14 cellular contexts compared by ENCODE assay signal in the genomic region with DNA sequence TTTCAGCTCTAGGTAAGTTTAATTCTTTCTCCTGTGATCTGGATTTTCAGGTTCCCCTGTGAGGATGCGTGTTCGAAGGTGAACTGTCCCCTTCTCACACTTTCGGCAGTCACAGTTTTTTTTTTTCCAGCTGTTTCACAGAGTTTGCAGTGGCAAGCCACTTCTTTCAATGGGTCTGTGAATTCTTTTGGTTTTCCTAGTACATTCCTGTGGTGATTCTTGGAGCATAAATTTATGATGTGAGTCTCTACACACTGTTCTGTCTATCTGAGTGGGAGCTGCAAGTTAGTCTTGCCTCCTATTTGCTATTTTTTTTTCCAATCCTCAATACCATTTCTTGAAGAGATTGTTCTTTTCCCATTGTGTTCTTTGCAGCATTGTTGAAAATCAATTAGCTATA.
"Had no signal": no experiment of that assay in that cellular context is flagged by ENCODE, and none has a peak within 500 bp of the region (broad histone marks: within the 10 kb centered on the region; RNA-seq: fewer than 3 reads in every experiment).

No MANE protein-coding gene starts in this region.

- H3K9me3 ChIP-seq: ovary, sigmoid colon, vagina had no signal

- H3K4me3 ChIP-seq: coronary artery, hepatocyte, left ventricle myocardium inferior, ovary, sigmoid colon, tibial artery, vagina had no signal

- ATAC-seq: esophagus mucosa had no signal

- H3K4me1 ChIP-seq: left ventricle myocardium inferior, sigmoid colon, tibial artery, vagina had no signal

- H3K27me3 ChIP-seq: hepatocyte, ovary, sigmoid colon, tibial artery, vagina had no signal

- DNase-seq: activated CD4-positive, CD25-positive, alpha-beta regulatory T cell treated with anti-CD3 and anti-CD28 coated beads, Interleukin-2, amount 50 U/mL, for 72 hours; activated naive CD4-positive, alpha-beta T cell; activated T-cell treated with anti-CD3 and anti-CD28 coated beads for 4 hours; aorta; kidney; left ventricle myocardium inferior; ovary; sigmoid colon; tibial artery had no signal

- H3K4me3 Mint-ChIP-seq: stimulated activated memory B cell treated with anti-CD40 and anti-IgM and Interleukin-4, amounts not matched to agents 10 μg/mL and 1 μg/mL and 100 μg/mL, for 72 hours had no signal

- H3K27ac Mint-ChIP-seq: stimulated activated memory B cell treated with anti-CD40 and anti-IgM and Interleukin-4, amounts not matched to agents 10 μg/mL and 1 μg/mL and 100 μg/mL, for 72 hours had no signal

- H3K36me3 Mint-ChIP-seq: stimulated activated memory B cell treated with anti-CD40 and anti-IgM and Interleukin-4, amounts not matched to agents 10 μg/mL and 1 μg/mL and 100 μg/mL, for 72 hours had no signal

- H3K27me3 Mint-ChIP-seq: stimulated activated memory B cell treated with anti-CD40 and anti-IgM and Interleukin-4, amounts not matched to agents 10 μg/mL and 1 μg/mL and 100 μg/mL, for 72 hours had no signal

- H3K27ac ChIP-seq: coronary artery, hepatocyte, left ventricle myocardium inferior, ovary, sigmoid colon, tibial artery, vagina had no signal

- H3K4me1 Mint-ChIP-seq: stimulated activated memory B cell treated with anti-CD40 and anti-IgM and Interleukin-4, amounts not matched to agents 10 μg/mL and 1 μg/mL and 100 μg/mL, for 72 hours had no signal

- H3K36me3 ChIP-seq: left ventricle myocardium inferior, ovary, sigmoid colon, tibial artery, vagina had no signal
